ENCODE assay signal across 8 cellular contexts in genomic region chr5:127517480-127518318, GRCh38. TPM values are rescaled to one million over a fixed set of nuclear protein-coding genes. Genes with fewer than 3 reads are reported as not detected.
DNase-seq lines count a peak whose midpoint lies in the region; ATAC-seq and TF ChIP-seq lines count a peak whose summit lies in the region.

Gene PRRC1 (plus strand): TSS chr5:127517640. CDS start chr5:127523480, 5,840 bp downstream.

- H3K27me3 ChIP-seq in GM23338 (ENCODE audit: insufficient read depth) (no peaks in the 10 kb centered on the region), neuronal stem cell (ENCODE audit: control insufficient read depth in 3 of 3, insufficient read depth in 3 of 3, low read depth in 1 of 3, low read length in 3 of 3) (no peaks in the 10 kb centered on the region)

- H3K36me3 Mint-ChIP-seq in GM23338 (ENCODE audit: low read depth), result peaks cover 37% of the 10 kb centered on the region

- TF ChIP-seq CTCF in GM23338 (conservative IDR thresholded peaks at IDR 0.05; ENCODE audit: low read depth in 2 of 2) (no peak), subcutaneous adipose tissue (IDR thresholded peaks at IDR 0.05; ENCODE audit: low read depth) (no peak)

- peak within 1 kb of the TSS; percentile 89 for H3K4me3 Mint-ChIP-seq in GM23338

- peaks cover 5% of the 10 kb centered on the region for H3K79me1 ChIP-seq in neuronal stem cell (ENCODE audit: low read depth, low read length)

- H2AFZ ChIP-seq in GM23338 (peak within 1 kb of the TSS; percentile 100), neuronal stem cell (ENCODE audit: low read length) (peak within 1 kb of the TSS; percentile 85)

- H2AK5ac ChIP-seq in neuronal stem cell (ENCODE audit: low read depth, low read length), result peak within 1 kb of the TSS; percentile 30

- peaks cover 17% of the 10 kb centered on the region for H3K9me3 Mint-ChIP-seq in GM23338

- peaks cover 10% of the 10 kb centered on the region; the same call in 1 of the 2 replicates for H4K20me1 ChIP-seq in GM23338 (replicated peaks; ENCODE audit: insufficient read depth)

- peak within 1 kb of the TSS; percentile 98 for H3K4me3 ChIP-seq in GM23338
- H3K4me3 ChIP-seq in neuronal stem cell (ENCODE audit: low read length in 2 of 2), result peak within 1 kb of the TSS; percentile 84 to 94

- WGBS in neuronal stem cell (ENCODE audit: extremely low coverage in 2 of 2, insufficient read length in 2 of 2, insufficient replicate concordance in 1 of 2), 2 donors, result no CpG with 5 or more reads among the region's 80 CpGs

- no peaks in the 10 kb centered on the region for H3F3A ChIP-seq in GM23338 (replicated peaks; ENCODE audit: low read depth)

- peak within 1 kb of the TSS; percentile 92 for H3K27ac ChIP-seq in GM23338 (ENCODE audit: low read depth)
- peak within 1 kb of the TSS; percentile 70 for H3K27ac ChIP-seq in neuronal stem cell (replicated peaks; ENCODE audit: low read length)

- peak within 1 kb of the TSS; percentile 91 for H2BK15ac ChIP-seq in neuronal stem cell (ENCODE audit: low read length)

- DNase-seq in ELR (ENCODE audit: low read depth), result peak; percentile 87
- peak; percentile 91 for DNase-seq in GM23338 (ENCODE audit: low spot score)
- DNase-seq in Kasumi-1 (lab: John Stamatoyannopoulos, UW), result peak; percentile 87 to 88
- peak; percentile 87 for DNase-seq in SIG-M5 treated with dmso at 0.1 percent for 504 hours (lab: John Stamatoyannopoulos, UW; ENCODE audit: unreplicated experiment)
- DNase-seq in activated gamma-delta T cell treated with Interleukin-2 at 50 U/mL for 16 hours, result peak; percentile 75
- peak; percentile 56 for DNase-seq in foreskin melanocyte
- DNase-seq in neuronal stem cell (ENCODE audit: low spot score), result peak; percentile 64

- H2BK120ac ChIP-seq in neuronal stem cell (ENCODE audit: low read depth, low read length), result peak within 1 kb of the TSS; percentile 43

- H3K23ac ChIP-seq in neuronal stem cell (ENCODE audit: low read depth, low read length, poor library complexity), result peak within 1 kb of the TSS; percentile 89

- peaks cover 49% of the 10 kb centered on the region for H3K79me2 ChIP-seq in GM23338 (replicated peaks; ENCODE audit: insufficient read depth)

- peaks cover 0 to 31% of the 10 kb centered on the region in 2 donors for H3K9me3 ChIP-seq in neuronal stem cell (replicated peaks in 1 of 2; ENCODE audit: control insufficient read depth in 2 of 2, insufficient read depth in 1 of 2, low read depth in 1 of 2, low read length in 2 of 2)

- peak within 1 kb of the TSS; percentile 69 for H3K4ac ChIP-seq in neuronal stem cell (ENCODE audit: low read length)

- H3K27ac Mint-ChIP-seq in GM23338, result peak within 1 kb of the TSS; percentile 83

- H4K8ac ChIP-seq in neuronal stem cell (ENCODE audit: low read depth, low read length), result no peak within 1 kb of the TSS

- H3K18ac ChIP-seq in neuronal stem cell (ENCODE audit: low read length), result peak within 1 kb of the TSS; percentile 94

- H2BK12ac ChIP-seq in neuronal stem cell (ENCODE audit: low read length), result no peak within 1 kb of the TSS

- peaks cover 7% of the 10 kb centered on the region for H3K27me3 Mint-ChIP-seq in GM23338 (ENCODE audit: insufficient read depth, low read depth, poor library complexity)

- H4K91ac ChIP-seq in neuronal stem cell (ENCODE audit: low read depth, low read length, poor library complexity), result no peak within 1 kb of the TSS

- H3K9me2 ChIP-seq in GM23338 (ENCODE audit: insufficient read depth), result no peaks in the 10 kb centered on the region

- peak within 1 kb of the TSS; percentile 55 for H2BK5ac ChIP-seq in neuronal stem cell (ENCODE audit: low read length)

- H3K4me1 ChIP-seq in GM23338 (ENCODE audit: insufficient read depth), result peaks cover 6% of the 10 kb centered on the region; the same call in 1 of the 2 replicates
- H3K4me1 ChIP-seq in neuronal stem cell (ENCODE audit: control insufficient read depth in 2 of 2, insufficient read depth in 1 of 2, low read depth in 1 of 2, low read length in 2 of 2), result peaks cover 2 to 3% of the 10 kb centered on the region in 2 donors

- H3K4me2 ChIP-seq in GM23338 (peak within 1 kb of the TSS; percentile 82), neuronal stem cell (ENCODE audit: insufficient read depth, low read length, poor library complexity, severe bottlenecking) (peak within 1 kb of the TSS; percentile 48)

- H3K9ac ChIP-seq in neuronal stem cell (ENCODE audit: low read depth, low read length, poor library complexity), result peak within 1 kb of the TSS; percentile 99

- peaks cover 20% of the 10 kb centered on the region for H3K36me3 ChIP-seq in GM23338 (ENCODE audit: insufficient read depth)
- peaks cover 2 to 35% of the 10 kb centered on the region in 2 donors for H3K36me3 ChIP-seq in neuronal stem cell (replicated peaks in 1 of 2; ENCODE audit: control insufficient read depth in 2 of 2, insufficient read depth in 2 of 2, low read length in 2 of 2)

- peaks cover 13% of the 10 kb centered on the region for H3K4me1 Mint-ChIP-seq in GM23338

- ATAC-seq in GM23338, result peak; percentile 92

- peak within 1 kb of the TSS; percentile 97 for H3K14ac ChIP-seq in neuronal stem cell (ENCODE audit: low read length)

TF ChIP-seq in GM23338, 12 proteins besides CTCF, POLR2A, EP300 and RAD21 (continues in another document):
- TF ChIP-seq POLR2AphosphoS5 (IDR thresholded peaks at IDR 0.05; ENCODE audit: low read depth) (peak; percentile 93), ZNF462 (CRISPR knock-in tag; IDR thresholded peaks at IDR 0.05) (no peak), JUNB (IDR thresholded peaks at IDR 0.05; ENCODE audit: unreplicated experiment) (no peak), NANOG (IDR thresholded peaks at IDR 0.05; ENCODE audit: borderline replicate concordance) (no peak), CREB1 (CRISPR knock-in tag; IDR thresholded peaks at IDR 0.05; ENCODE audit: low read depth) (0 out of 2 replicates have a peak, but pooled peaks have one; percentile 23), EZH2 (IDR thresholded peaks at IDR 0.05; ENCODE audit: low read depth, unreplicated experiment) (no peak)

RNA-seq across cellular contexts. Expression of gene PRRC1, which starts in this region (rescaled TPM):
- 64.7 and 65.8 TPM in 2 replicates for total RNA-seq in GM23338 (2014; rRNA removed; shearing (Covaris generic))
- polyA plus RNA-seq in GM23338 (2016; fragmentation: Nextera tagmentation; extraction: Ambion mirVana), result 70.7 and 72.6 TPM in 2 replicates
- 51.5 TPM for polyA plus RNA-seq in neuronal stem cell (2013, experiment 1 of 2)
- polyA plus RNA-seq in neuronal stem cell (2013, experiment 2 of 2), result 48.9 TPM
- 10 to 100 TPM; 19.4 to 53.5 (median 43.8) TPM for total RNA-seq in subcutaneous adipose tissue

Comparison
In these comparisons a context has a peak if more than half of its experiments do, and no peak if none do; other contexts are left out.
1. Peak in every context shown above with its lines: DNase-seq, ATAC-seq, H3K4me3 ChIP-seq and H3K27ac ChIP-seq.